Comparison of ENCODE assay signal across 1 cellular context in the genomic region with DNA sequence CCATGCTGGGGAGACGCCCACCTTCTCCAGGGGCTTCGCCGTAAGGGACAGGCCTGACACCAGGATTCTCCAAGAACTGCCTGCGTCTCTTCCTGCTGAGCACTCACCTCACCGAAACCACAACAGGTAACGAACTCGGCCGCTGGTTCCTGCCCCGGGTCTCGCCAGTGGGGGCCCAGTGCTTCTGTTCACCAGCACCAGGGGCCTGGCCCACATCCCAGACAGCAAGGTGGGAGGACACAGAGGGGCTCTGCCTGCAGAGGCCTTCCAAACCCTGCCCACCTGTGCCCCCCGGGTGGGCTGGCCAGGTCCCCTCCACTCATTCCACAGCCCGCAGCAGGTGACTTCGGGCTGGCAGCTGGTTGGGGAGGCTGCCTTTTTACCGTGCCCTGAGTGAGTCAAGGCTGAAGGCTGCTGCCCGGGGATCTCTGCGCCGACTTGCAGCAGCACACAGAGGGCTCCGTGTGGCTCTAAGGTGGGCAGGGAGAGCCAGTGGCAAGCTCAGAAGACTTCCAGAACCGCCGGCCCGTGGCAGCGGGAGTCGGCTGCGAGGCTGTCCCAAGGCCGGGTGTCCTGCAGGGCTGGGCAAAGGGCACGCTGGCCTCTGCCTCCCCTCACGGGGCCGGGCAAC.
TF ChIP-seq lines count a peak whose summit lies in the region.

No MANE protein-coding gene starts in this region.

TF ChIP-seq in GM23338, 12 proteins besides CTCF, POLR2A, EP300 and RAD21 (continued from another document):
- TF ChIP-seq, protein P1, sequence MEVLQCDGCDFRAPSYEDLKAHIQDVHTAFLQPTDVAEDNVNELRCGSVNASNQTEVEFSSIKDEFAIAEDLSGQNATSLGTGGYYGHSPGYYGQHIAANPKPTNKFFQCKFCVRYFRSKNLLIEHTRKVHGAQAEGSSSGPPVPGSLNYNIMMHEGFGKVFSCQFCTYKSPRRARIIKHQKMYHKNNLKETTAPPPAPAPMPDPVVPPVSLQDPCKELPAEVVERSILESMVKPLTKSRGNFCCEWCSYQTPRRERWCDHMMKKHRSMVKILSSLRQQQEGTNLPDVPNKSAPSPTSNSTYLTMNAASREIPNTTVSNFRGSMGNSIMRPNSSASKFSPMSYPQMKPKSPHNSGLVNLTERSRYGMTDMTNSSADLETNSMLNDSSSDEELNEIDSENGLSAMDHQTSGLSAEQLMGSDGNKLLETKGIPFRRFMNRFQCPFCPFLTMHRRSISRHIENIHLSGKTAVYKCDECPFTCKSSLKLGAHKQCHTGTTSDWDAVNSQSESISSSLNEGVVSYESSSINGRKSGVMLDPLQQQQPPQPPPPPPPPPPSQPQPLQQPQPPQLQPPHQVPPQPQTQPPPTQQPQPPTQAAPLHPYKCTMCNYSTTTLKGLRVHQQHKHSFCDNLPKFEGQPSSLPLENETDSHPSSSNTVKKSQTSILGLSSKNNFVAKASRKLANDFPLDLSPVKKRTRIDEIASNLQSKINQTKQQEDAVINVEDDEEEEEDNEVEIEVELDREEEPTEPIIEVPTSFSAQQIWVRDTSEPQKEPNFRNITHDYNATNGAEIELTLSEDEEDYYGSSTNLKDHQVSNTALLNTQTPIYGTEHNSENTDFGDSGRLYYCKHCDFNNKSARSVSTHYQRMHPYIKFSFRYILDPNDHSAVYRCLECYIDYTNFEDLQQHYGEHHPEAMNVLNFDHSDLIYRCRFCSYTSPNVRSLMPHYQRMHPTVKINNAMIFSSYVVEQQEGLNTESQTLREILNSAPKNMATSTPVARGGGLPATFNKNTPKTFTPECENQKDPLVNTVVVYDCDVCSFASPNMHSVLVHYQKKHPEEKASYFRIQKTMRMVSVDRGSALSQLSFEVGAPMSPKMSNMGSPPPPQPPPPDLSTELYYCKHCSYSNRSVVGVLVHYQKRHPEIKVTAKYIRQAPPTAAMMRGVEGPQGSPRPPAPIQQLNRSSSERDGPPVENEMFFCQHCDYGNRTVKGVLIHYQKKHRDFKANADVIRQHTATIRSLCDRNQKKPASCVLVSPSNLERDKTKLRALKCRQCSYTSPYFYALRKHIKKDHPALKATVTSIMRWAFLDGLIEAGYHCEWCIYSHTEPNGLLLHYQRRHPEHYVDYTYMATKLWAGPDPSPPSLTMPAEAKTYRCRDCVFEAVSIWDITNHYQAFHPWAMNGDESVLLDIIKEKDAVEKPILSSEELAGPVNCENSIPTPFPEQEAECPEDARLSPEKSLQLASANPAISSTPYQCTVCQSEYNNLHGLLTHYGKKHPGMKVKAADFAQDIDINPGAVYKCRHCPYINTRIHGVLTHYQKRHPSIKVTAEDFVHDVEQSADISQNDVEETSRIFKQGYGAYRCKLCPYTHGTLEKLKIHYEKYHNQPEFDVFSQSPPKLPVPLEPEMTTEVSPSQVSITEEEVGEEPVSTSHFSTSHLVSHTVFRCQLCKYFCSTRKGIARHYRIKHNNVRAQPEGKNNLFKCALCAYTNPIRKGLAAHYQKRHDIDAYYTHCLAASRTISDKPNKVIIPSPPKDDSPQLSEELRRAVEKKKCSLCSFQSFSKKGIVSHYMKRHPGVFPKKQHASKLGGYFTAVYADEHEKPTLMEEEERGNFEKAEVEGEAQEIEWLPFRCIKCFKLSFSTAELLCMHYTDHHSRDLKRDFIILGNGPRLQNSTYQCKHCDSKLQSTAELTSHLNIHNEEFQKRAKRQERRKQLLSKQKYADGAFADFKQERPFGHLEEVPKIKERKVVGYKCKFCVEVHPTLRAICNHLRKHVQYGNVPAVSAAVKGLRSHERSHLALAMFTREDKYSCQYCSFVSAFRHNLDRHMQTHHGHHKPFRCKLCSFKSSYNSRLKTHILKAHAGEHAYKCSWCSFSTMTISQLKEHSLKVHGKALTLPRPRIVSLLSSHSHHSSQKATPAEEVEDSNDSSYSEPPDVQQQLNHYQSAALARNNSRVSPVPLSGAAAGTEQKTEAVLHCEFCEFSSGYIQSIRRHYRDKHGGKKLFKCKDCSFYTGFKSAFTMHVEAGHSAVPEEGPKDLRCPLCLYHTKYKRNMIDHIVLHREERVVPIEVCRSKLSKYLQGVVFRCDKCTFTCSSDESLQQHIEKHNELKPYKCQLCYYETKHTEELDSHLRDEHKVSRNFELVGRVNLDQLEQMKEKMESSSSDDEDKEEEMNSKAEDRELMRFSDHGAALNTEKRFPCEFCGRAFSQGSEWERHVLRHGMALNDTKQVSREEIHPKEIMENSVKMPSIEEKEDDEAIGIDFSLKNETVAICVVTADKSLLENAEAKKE (CRISPR knock-in tag; IDR thresholded peaks at IDR 0.05) = no peak
